Comparison of ENCODE assay signal across 1 cellular context in genomic region chr3:100004931-100005330, GRCh38.
TF ChIP-seq lines count a peak whose summit lies in the region.

No MANE protein-coding gene starts in this region.

TF ChIP-seq in endothelial cell of umbilical vein, 7 proteins besides CTCF, POLR2A, EP300 and RAD21 (continued from another document):
- peak; percentile 51 for TF ChIP-seq GATA2 (IDR thresholded peaks at IDR 0.05; ENCODE audit: insufficient read depth, insufficient read length, low read depth, low read length)
